23 cellular contexts compared by ENCODE assay signal in the genomic region with DNA sequence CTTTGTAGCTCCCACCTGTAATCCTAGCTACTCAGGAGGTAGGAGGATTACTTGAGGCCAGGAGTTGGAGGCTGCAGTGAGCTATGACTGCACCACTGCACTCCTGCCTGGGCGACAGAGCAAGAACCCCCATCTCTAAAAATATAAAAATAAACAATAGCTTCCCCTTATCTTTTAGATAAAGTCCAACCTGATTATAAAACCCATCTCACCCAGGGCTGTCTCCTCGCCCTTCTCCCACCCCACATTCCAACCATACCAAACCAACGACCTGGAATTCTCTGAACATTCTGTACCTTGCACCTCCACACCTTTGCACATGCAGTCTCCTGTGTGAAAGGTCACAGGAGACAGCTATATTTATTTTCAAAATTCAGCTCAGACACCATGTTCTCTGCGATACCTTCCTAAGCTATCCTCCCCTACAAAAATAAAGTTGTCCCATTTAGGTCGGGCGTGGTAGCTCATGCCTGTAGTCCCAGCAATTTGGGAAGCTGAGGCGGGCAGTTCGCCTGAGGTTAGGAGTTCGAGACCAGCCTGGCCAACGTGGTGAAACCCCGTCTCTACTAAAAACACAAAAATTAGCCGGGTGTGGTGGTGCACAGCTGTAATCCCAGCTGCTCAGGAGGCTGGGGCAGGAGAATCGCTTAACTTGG. TPM values are rescaled to one million over a fixed set of nuclear protein-coding genes. Genes with fewer than 3 reads are reported as not detected.
DNase-seq lines count a peak whose midpoint lies in the region; FAIRE-seq and TF ChIP-seq lines count a peak whose summit lies in the region.
"Had no signal": no experiment of that assay in that cellular context is flagged by ENCODE, and none has a peak within 500 bp of the region (broad histone marks: within the 10 kb centered on the region; RNA-seq: fewer than 3 reads in every experiment).

No MANE protein-coding gene starts in this region.

- TF ChIP-seq CTCF in Caco-2 (IDR thresholded peaks at IDR 0.05; ENCODE audit: insufficient read depth in 1 of 2, low read depth in 1 of 2, low read length in 1 of 2, severe bottlenecking in 1 of 2, unreplicated experiment in 1 of 2) (no peak), SU-DHL-6 (IDR thresholded peaks at IDR 0.05; ENCODE audit: insufficient read depth, low read length, poor library complexity, severe bottlenecking) (no peak), kidney (IDR thresholded peaks at IDR 0.05; ENCODE audit: borderline replicate concordance, extremely low read depth, insufficient read depth) (no peak), parathyroid adenoma (IDR thresholded peaks at IDR 0.05) (no peak), GM10248 (IDR thresholded peaks at IDR 0.05; ENCODE audit: control extremely low read depth, extremely low read depth, low read depth, missing control alignments) (no peak)

- no peaks in the 10 kb centered on the region for H3K27me3 ChIP-seq in Caco-2 (replicated peaks; ENCODE audit: control insufficient read depth, insufficient read depth, low read length)
- H3K27me3 ChIP-seq in SU-DHL-6 (ENCODE audit: low read length) = no peaks in the 10 kb centered on the region
- H3K27me3 ChIP-seq in parathyroid adenoma (ENCODE audit: control insufficient read depth, insufficient read depth, low read length) = no peaks in the 10 kb centered on the region
- H3K27me3 ChIP-seq: heart left ventricle, transverse colon had no signal

- H3K9me3 ChIP-seq in Caco-2 (no peaks in the 10 kb centered on the region), SU-DHL-6 (ENCODE audit: insufficient read depth, low read length) (no peaks in the 10 kb centered on the region), kidney (ENCODE audit: control insufficient read depth in 1 of 2, low read length in 2 of 2) (no peaks in the 10 kb centered on the region), parathyroid adenoma (ENCODE audit: control insufficient read depth, low read length) (no peaks in the 10 kb centered on the region)
- H3K9me3 ChIP-seq: heart left ventricle, transverse colon had no signal

- TSS peak; percentile 88 for BruUV-seq in Caco-2 (replicated peaks; lab: Mats Ljungman, UMichigan)

- H3K27ac ChIP-seq in SU-DHL-6 (ENCODE audit: low read depth, low read length) (peak overlapping the region; percentile 66), kidney (ENCODE audit: low read depth in 2 of 2, low read length in 2 of 2) (peak overlapping the region; percentile 69 to 76), parathyroid adenoma (peak overlapping the region; percentile 77)
- H3K27ac ChIP-seq: heart left ventricle, transverse colon had no signal

- H3K4me1 Mint-ChIP-seq in Caco-2 (ENCODE audit: low read depth, unreplicated experiment) = peaks cover 50% of the 10 kb centered on the region

- H3K27me3 Mint-ChIP-seq in Caco-2 (ENCODE audit: insufficient read depth, unreplicated experiment) = no peaks in the 10 kb centered on the region

- H4K20me1 ChIP-seq in SU-DHL-6 (ENCODE audit: low read depth, low read length) = no peaks in the 10 kb centered on the region

- DNase-seq in Caco-2 (peak; percentile 88 to 93), kidney (no peak), NCI-H2081 treated with DMSO at 0.1 percent for 48 hours (lab: John Stamatoyannopoulos, UW) (no peak), GM10248 (ENCODE audit: extremely low spot score) (no peak), HPDE6-E6E7 (ENCODE audit: extremely low spot score) (no peak)
- no peak for DNase-seq in activated CD4-positive, CD25-positive, alpha-beta regulatory T cell (lab: John Stamatoyannopoulos, UW)
- DNase-seq: activated CD4-positive, alpha-beta T cell treated with anti-CD3 and anti-CD28 coated beads for 36 hours; activated naive CD4-positive, alpha-beta T cell treated with anti-CD3 and anti-CD28 coated beads, Interleukin-2, amount 10 ng/mL, durations not matched to agents 7 days and 5 days; activated T-cell treated with anti-CD3 and anti-CD28 coated beads, Interleukin-2, amount 50 U/mL, for 72 hours; caudate nucleus; dermis blood vessel endothelial cell; DND-41; heart left ventricle; left ventricle myocardium superior; NCI-H1436 treated with DMSO at 0.1 percent for 48 hours; NCI-H526 treated with DMSO at 0.1 percent for 48 hours; retina; Right ventricle myocardium superior; stimulated activated CD4-positive, alpha-beta T cell treated with anti-CD3 and anti-CD28 coated beads, Interleukin-4, amount 100 ng/mL, for 1 hour; transverse colon had no signal

- H3K36me3 ChIP-seq in Caco-2 (ENCODE audit: control insufficient read depth, insufficient read depth, low read length) (no peaks in the 10 kb centered on the region; the same call in 1 of the 2 replicates), SU-DHL-6 (ENCODE audit: low read length) (no peaks in the 10 kb centered on the region), kidney (ENCODE audit: control insufficient read depth in 1 of 2, insufficient read depth in 2 of 2, low read length in 2 of 2) (no peaks in the 10 kb centered on the region), parathyroid adenoma (ENCODE audit: control insufficient read depth, insufficient read depth, low read length) (no peaks in the 10 kb centered on the region)
- H3K36me3 ChIP-seq: heart left ventricle, transverse colon had no signal

- peak overlapping the region; percentile 68 for H3K4me3 Mint-ChIP-seq in Caco-2 (ENCODE audit: unreplicated experiment)
- H3K4me3 Mint-ChIP-seq: activated CD4-positive, alpha-beta T cell treated with anti-CD3 and anti-CD28 coated beads for 36 hours; activated naive CD4-positive, alpha-beta T cell treated with anti-CD3 and anti-CD28 coated beads, Interleukin-2, amount 10 ng/mL, durations not matched to agents 7 days and 5 days; activated T-cell treated with anti-CD3 and anti-CD28 coated beads, Interleukin-2, amount 50 U/mL, for 72 hours; stimulated activated naive CD8-positive, alpha-beta T cell treated with anti-CD3 and anti-CD28 coated beads, Interleukin-15, Interleukin-2, amounts not matched to agents 100 ng/mL and 50 ng/mL, for 24 hours had no signal

- H3K9me2 ChIP-seq in SU-DHL-6 (replicated peaks; ENCODE audit: insufficient read depth, low read length) = no peaks in the 10 kb centered on the region

- H3K4me3 ChIP-seq in Caco-2 (ENCODE audit: low read depth, low read length) = no peak overlapping the region
- no peak overlapping the region for H3K4me3 ChIP-seq in SU-DHL-6 (ENCODE audit: insufficient read depth, low read length, poor library complexity, severe bottlenecking)
- peak overlapping the region; percentile 32 to 38 for H3K4me3 ChIP-seq in kidney (ENCODE audit: low read length in 2 of 2)
- peak overlapping the region; percentile 16 for H3K4me3 ChIP-seq in parathyroid adenoma (ENCODE audit: low read depth, low read length)
- H3K4me3 ChIP-seq: transverse colon had no signal

- peaks cover 99% of the 10 kb centered on the region for H3K36me3 Mint-ChIP-seq in Caco-2 (ENCODE audit: insufficient read depth, unreplicated experiment)
- H3K36me3 Mint-ChIP-seq: activated naive CD4-positive, alpha-beta T cell treated with anti-CD3 and anti-CD28 coated beads, Interleukin-2, amount 10 ng/mL, durations not matched to agents 7 days and 5 days had no signal

- 0 out of 2 replicates have a peak overlapping the region, but pooled peaks have one; percentile 5 for H3K9ac ChIP-seq in SU-DHL-6 (ENCODE audit: low read length)
- peak overlapping the region in 1 of 2 donors; percentile 19 for H3K9ac ChIP-seq in kidney (ENCODE audit: low read length in 2 of 2)
- no peak overlapping the region for H3K9ac ChIP-seq in parathyroid adenoma

- CTCF ChIA-PET in Caco-2 (lab: Charles Lee) (interaction anchor here (0.7 to 1.9 kb wide), 13 partner anchors 8 to 237 kb away, joined by 3 to 28 read pairs (median 5); a partner anchor contains a TSS), GM10248 (lab: Yijun Ruan, JAX) (interaction anchor here (1.0 to 3.3 kb wide), 9 partner anchors 10 to 251 kb away, joined by 3 to 20 read pairs (median 6); no protein-coding TSS in a partner anchor)

- no peak for FAIRE-seq in kidney (lab: Jason Lieb, UNC)

- peaks cover 10% of the 10 kb centered on the region; the same call in 1 of the 2 replicates for H3F3A ChIP-seq in SU-DHL-6 (ENCODE audit: insufficient read depth)

- H3K9me3 Mint-ChIP-seq in Caco-2 (ENCODE audit: unreplicated experiment) = no peaks in the 10 kb centered on the region
- H3K9me3 Mint-ChIP-seq: activated naive CD4-positive, alpha-beta T cell treated with anti-CD3 and anti-CD28 coated beads, Interleukin-2, amount 10 ng/mL, durations not matched to agents 7 days and 5 days; activated T-cell treated with anti-CD3 and anti-CD28 coated beads, Interleukin-2, amount 50 U/mL, for 72 hours; stimulated activated naive CD8-positive, alpha-beta T cell treated with anti-CD3 and anti-CD28 coated beads, Interleukin-15, Interleukin-2, amounts not matched to agents 100 ng/mL and 50 ng/mL, for 24 hours had no signal

- intact Hi-C loops in Caco-2 (cut with micrococcal nuclease; ENCODE audit: unreplicated experiment) (loop anchor here (1.0 to 5.0 kb wide), 3 partner anchors 8 to 235 kb away; a partner anchor contains a TSS), kidney (cut with DNase I) (no loop called here)

- no peak overlapping the region for H2AFZ ChIP-seq in SU-DHL-6 (ENCODE audit: low read depth, low read length, severe bottlenecking)
- peak overlapping the region; percentile 52 for H2AFZ ChIP-seq in parathyroid adenoma

- H3K4me2 ChIP-seq in SU-DHL-6 (ENCODE audit: low read depth, low read length, poor library complexity, severe bottlenecking) (peak overlapping the region; percentile 35), parathyroid adenoma (ENCODE audit: low read length) (peak overlapping the region; percentile 31)

- H3K79me2 ChIP-seq in SU-DHL-6 (ENCODE audit: insufficient read depth, low read length) = peaks cover 4% of the 10 kb centered on the region; the same call in 1 of the 2 replicates
- peaks cover under 1% of the 10 kb centered on the region for H3K79me2 ChIP-seq in parathyroid adenoma

- H3K4me1 ChIP-seq in Caco-2 (peaks cover 55% of the 10 kb centered on the region), kidney (ENCODE audit: control insufficient read depth in 1 of 2, insufficient read depth in 1 of 2, low read depth in 1 of 2, low read length in 2 of 2) (peaks cover 0 to 4% of the 10 kb centered on the region in 2 donors), parathyroid adenoma (peaks cover 13% of the 10 kb centered on the region)

- peak overlapping the region; percentile 92 for H3K27ac Mint-ChIP-seq in Caco-2 (ENCODE audit: unreplicated experiment)
- H3K27ac Mint-ChIP-seq: activated CD4-positive, alpha-beta T cell treated with anti-CD3 and anti-CD28 coated beads for 36 hours; activated naive CD4-positive, alpha-beta T cell treated with anti-CD3 and anti-CD28 coated beads, Interleukin-2, amount 10 ng/mL, durations not matched to agents 7 days and 5 days; activated T-cell treated with anti-CD3 and anti-CD28 coated beads, Interleukin-2, amount 50 U/mL, for 72 hours; stimulated activated naive CD8-positive, alpha-beta T cell treated with anti-CD3 and anti-CD28 coated beads, Interleukin-15, Interleukin-2, amounts not matched to agents 100 ng/mL and 50 ng/mL, for 24 hours had no signal

- POLR2A ChIA-PET in Caco-2 (lab: Charles Lee) = interaction anchor here (0.7 to 1.6 kb wide), 10 partner anchors 8 to 218 kb away, joined by 3 to 18 read pairs (median 6); a partner anchor contains a TSS
- POLR2A ChIA-PET in GM10248 (lab: Yijun Ruan, JAX) = no interaction called here

RNA-seq across cellular contexts. Expression of a gene that starts 7.7 kb away (rescaled TPM):
- total RNA-seq in Caco-2 (2022) = 380 and 443 TPM in 2 replicates
- 26.6 TPM for total RNA-seq in kidney
- polyA plus RNA-seq in kidney (ENCODE audit: insufficient read depth, low read depth, low replicate concordance) = 235 TPM

RNA-seq across cellular contexts. Expression of a gene that starts 22.1 kb away (rescaled TPM):
- total RNA-seq in Caco-2 (2022) = 149 TPM in 2 replicates
- 74.3 TPM for total RNA-seq in kidney
- 255 TPM for polyA plus RNA-seq in kidney (ENCODE audit: insufficient read depth, low read depth, low replicate concordance)

RNA-seq across cellular contexts. Expression of a gene that starts 28.8 kb away (rescaled TPM):
- total RNA-seq in Caco-2 (2022) (57.2 and 62.9 TPM in 2 replicates), kidney (108 TPM)
- 30.1 TPM for polyA plus RNA-seq in kidney (ENCODE audit: insufficient read depth, low read depth, low replicate concordance)

RNA-seq across cellular contexts. Expression of a gene that starts 41.1 kb away (rescaled TPM):
- total RNA-seq in Caco-2 (2022) (110 and 116 TPM in 2 replicates), kidney (80.8 TPM)
- 101 TPM for polyA plus RNA-seq in kidney (ENCODE audit: insufficient read depth, low read depth, low replicate concordance)

Comparison
In these comparisons a context has a peak if more than half of its experiments do, and no peak if none do; other contexts are left out.
1. DNase-seq: peak in Caco-2 (2 of 2); none in kidney (single experiment), activated CD4-positive, CD25-positive, alpha-beta regulatory T cell (0 of 4), NCI-H2081 treated with DMSO at 0.1 percent for 48 hours (single experiment), GM10248 (single experiment) and HPDE6-E6E7 (single experiment).
2. H3K4me3 ChIP-seq: peak in kidney (2 of 2) and parathyroid adenoma (single experiment); none in Caco-2 (single experiment) and SU-DHL-6 (single experiment).
3. RNA of a gene that starts 7.7 kb away (total RNA-seq): 380 to 443 TPM in Caco-2; 26.6 TPM in kidney (single experiment); every median in the first group is over 10 times any median in the second.
4. Peak in every context shown above with its lines, with median percentiles within 50 percentile points of each other: H3K27ac ChIP-seq.